In genomic region chr7:129784437-129784782, GRCh38 we compare ENCODE assay signal across 1 cellular context.
TF ChIP-seq lines count a peak whose summit lies in the region.

No MANE protein-coding gene starts in this region.

TF ChIP-seq in WTC11, 78 proteins besides CTCF, POLR2A, EP300 and RAD21 (continued from another document):
- TF ChIP-seq AR (CRISPR knock-in tag; IDR thresholded peaks at IDR 0.05) (no peak), ZBTB21 (CRISPR knock-in tag; IDR thresholded peaks at IDR 0.05; ENCODE audit: borderline replicate concordance) (no peak), KAT7 (CRISPR knock-in tag; IDR thresholded peaks at IDR 0.05; ENCODE audit: borderline replicate concordance) (no peak), SMAD4 (CRISPR knock-in tag; IDR thresholded peaks at IDR 0.05) (no peak), NFE2L1 (CRISPR knock-in tag; IDR thresholded peaks at IDR 0.05) (no peak), AFF4 (CRISPR knock-in tag; IDR thresholded peaks at IDR 0.05; ENCODE audit: borderline replicate concordance) (no peak), ZNF232 (CRISPR knock-in tag; IDR thresholded peaks at IDR 0.05) (no peak), ATF3 (CRISPR knock-in tag; conservative IDR thresholded peaks at IDR 0.05) (no peak)
